In the genomic region with DNA sequence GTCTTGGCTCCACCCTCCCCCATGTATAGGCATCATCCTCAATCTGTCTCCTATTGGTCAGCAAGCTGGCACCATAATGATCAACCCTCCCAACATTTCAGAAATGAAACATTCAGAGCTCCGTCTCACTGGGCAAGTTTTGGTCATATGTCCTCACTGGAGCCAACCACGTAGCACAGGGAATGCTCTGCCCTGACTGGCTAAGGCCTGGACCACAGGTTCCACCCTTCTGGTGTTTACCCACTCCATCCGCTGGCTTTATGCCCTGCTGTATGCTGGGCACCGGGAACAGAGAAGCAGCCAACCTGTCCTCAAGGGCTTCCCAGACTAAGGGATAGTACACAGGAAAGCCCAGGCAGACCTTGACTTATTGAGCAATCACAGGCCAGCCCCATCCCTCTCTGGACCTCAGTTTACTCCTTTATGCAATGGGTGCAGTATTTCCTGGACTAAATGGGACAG, we compare ENCODE assay signal across 12 cellular contexts. TPM values are rescaled to one million over a fixed set of nuclear protein-coding genes. Genes with fewer than 3 reads are reported as not detected.
DNase-seq lines count a peak whose midpoint lies in the region; ATAC-seq and TF ChIP-seq lines count a peak whose summit lies in the region.
"Had no signal": no experiment of that assay in that cellular context is flagged by ENCODE, and none has a peak within 500 bp of the region (broad histone marks: within the 10 kb centered on the region; RNA-seq: fewer than 3 reads in every experiment).

No MANE protein-coding gene starts in this region.

- H3K36me3 Mint-ChIP-seq in activated CD4-positive, alpha-beta T cell treated with anti-CD3 and anti-CD28 coated beads, Interleukin-2, amount 10 ng/mL, durations not matched to agents 24 days and 14 days (ENCODE audit: low read depth): no peaks in the 10 kb centered on the region

- TF ChIP-seq CTCF in AG10803 (conservative IDR thresholded peaks at IDR 0.05; ENCODE audit: low read length) (no peak), body of pancreas (IDR thresholded peaks at IDR 0.05) (no peak), right lobe of liver (IDR thresholded peaks at IDR 0.05) (no peak)

- H3K27me3 Mint-ChIP-seq in activated CD4-positive, alpha-beta T cell treated with anti-CD3 and anti-CD28 coated beads, Interleukin-2, amount 10 ng/mL, durations not matched to agents 24 days and 14 days: no peaks in the 10 kb centered on the region
- H3K27me3 Mint-ChIP-seq: central memory CD8-positive, alpha-beta T cell had no signal

- TF ChIP-seq POLR2A in body of pancreas (IDR thresholded peaks at IDR 0.05): no peak
- no peak for TF ChIP-seq POLR2A in right lobe of liver (IDR thresholded peaks at IDR 0.05)

- intact Hi-C loops in body of pancreas (cut with DNase I): no loop called here
- intact Hi-C loops in right lobe of liver (cut with DNase I): no loop called here
- intact Hi-C loops in activated CD4-positive, alpha-beta T cell treated with anti-CD3 and anti-CD28 coated beads, Interleukin-2, amount 10 ng/mL, durations not matched to agents 24 days and 14 days (cut with micrococcal nuclease): no loop called here

- H3K4me1 Mint-ChIP-seq in activated CD4-positive, alpha-beta T cell treated with anti-CD3 and anti-CD28 coated beads, Interleukin-2, amount 10 ng/mL, durations not matched to agents 24 days and 14 days: no peaks in the 10 kb centered on the region
- H3K4me1 Mint-ChIP-seq: central memory CD8-positive, alpha-beta T cell had no signal

- no peak overlapping the region for H3K27ac Mint-ChIP-seq in activated CD4-positive, alpha-beta T cell treated with anti-CD3 and anti-CD28 coated beads, Interleukin-2, amount 10 ng/mL, durations not matched to agents 24 days and 14 days

- H3K9me3 Mint-ChIP-seq in activated CD4-positive, alpha-beta T cell treated with anti-CD3 and anti-CD28 coated beads, Interleukin-2, amount 10 ng/mL, durations not matched to agents 24 days and 14 days: no peaks in the 10 kb centered on the region
- H3K9me3 Mint-ChIP-seq: central memory CD8-positive, alpha-beta T cell had no signal

- H3K4me3 Mint-ChIP-seq in activated CD4-positive, alpha-beta T cell treated with anti-CD3 and anti-CD28 coated beads, Interleukin-2, amount 10 ng/mL, durations not matched to agents 24 days and 14 days: no peak overlapping the region
- H3K4me3 Mint-ChIP-seq: central memory CD8-positive, alpha-beta T cell had no signal

- H3K4me3 ChIP-seq in AG10803 (ENCODE audit: low read length): no peak overlapping the region
- H3K4me3 ChIP-seq in body of pancreas: no peak overlapping the region
- no peak overlapping the region for H3K4me3 ChIP-seq in right lobe of liver
- H3K4me3 ChIP-seq: SJSA1 had no signal

- H3K36me3 ChIP-seq in body of pancreas (replicated peaks in 1 of 2; ENCODE audit: insufficient read depth in 1 of 2, low read depth in 2 of 2) (no peaks in the 10 kb centered on the region), right lobe of liver (no peaks in the 10 kb centered on the region)
- H3K36me3 ChIP-seq: SJSA1 had no signal

- H3K27ac ChIP-seq in body of pancreas (no peak overlapping the region), right lobe of liver (peak overlapping the region in 2 of 3 donors; percentile 59 to 69)
- H3K27ac ChIP-seq: SJSA1 had no signal

- DNase-seq in AG10803 (ENCODE audit: low read depth) (peak; percentile 25), M059J (ENCODE audit: low read depth) (peak; percentile 62), body of pancreas (peak in 3 of 4 donors; percentile 22 to 60 (median 22)), right lobe of liver (peak; percentile 82 to 97 (median 95)), cortex of kidney (lab: John Stamatoyannopoulos, UW) (no peak)
- no peak for DNase-seq in stimulated activated CD4-positive, alpha-beta T cell treated with anti-CD3 and anti-CD28 coated beads, Interleukin-12 subunit alpha, Interleukin-12 subunit beta, amount 100 ng/mL, for 4 hours
- no peak for DNase-seq in activated CD4-positive, alpha-beta T cell treated with anti-CD3 and anti-CD28 coated beads, Interleukin-2, amount 10 ng/mL, durations not matched to agents 24 days and 14 days
- DNase-seq: COR-L47; stimulated activated naive CD4-positive, alpha-beta T cell had no signal

- ATAC-seq in body of pancreas: no peak
- peak; percentile 92 to 96 (median 94) for ATAC-seq in right lobe of liver
- ATAC-seq in GM19455 (IDR thresholded peaks at IDR 0.05; ENCODE audit: unreplicated experiment): no peak

- H3K27me3 ChIP-seq in body of pancreas (no peaks in the 10 kb centered on the region), right lobe of liver (no peaks in the 10 kb centered on the region)
- H3K27me3 ChIP-seq: SJSA1 had no signal

- 29 to 43% methylated on average over 4 of the region's 4 CpGs for WGBS in body of pancreas, 2 donors
- 37% methylated on average over 4 of the region's 4 CpGs for WGBS in right lobe of liver (ENCODE audit: insufficient coverage, low coverage, low lambda C conversion rate, missing lambda C conversion rate)

- H3K9me3 ChIP-seq in body of pancreas: no peaks in the 10 kb centered on the region
- H3K9me3 ChIP-seq in right lobe of liver: no peaks in the 10 kb centered on the region
- H3K9me3 ChIP-seq: SJSA1 had no signal

- no peaks in the 10 kb centered on the region for H3K4me1 ChIP-seq in body of pancreas
- peaks cover 0 to 5% (median 2%) of the 10 kb centered on the region in 4 donors for H3K4me1 ChIP-seq in right lobe of liver
- H3K4me1 ChIP-seq: SJSA1 had no signal

RNA-seq across cellular contexts. Expression of a gene that starts 20.5 kb away (rescaled TPM):
- total RNA-seq in M059J (2014; rRNA removed; shearing (Covaris generic)): not detected in 2 replicates
- total RNA-seq in body of pancreas (1 to 10 TPM in 1 of 2 donors, under 1 TPM in 1; under 0.01 to 1.3 TPM), right lobe of liver (1 to 10 TPM in 4 of 6 experiments, under 1 TPM in 2; 0.19 to 6.2 (median 1.5) TPM)
- total RNA-seq in activated CD4-positive, alpha-beta T cell treated with anti-CD3 and anti-CD28 coated beads, Interleukin-2, amount 10 ng/mL, durations not matched to agents 24 days and 14 days: 0.38 and 0.70 TPM in 2 replicates
- total RNA-seq: SJSA1 had no signal

RNA-seq across cellular contexts. Expression of a gene that starts 41.3 kb away (rescaled TPM):
- 40.6 and 41.3 TPM in 2 replicates for total RNA-seq in M059J (2014; rRNA removed; shearing (Covaris generic))
- total RNA-seq in body of pancreas: 10 to 100 TPM; 17.8 to 30.1 TPM
- total RNA-seq in right lobe of liver: 10 to 100 TPM; 10.4 to 28.8 (median 17.3) TPM
- 60.8 and 64.3 TPM in 2 replicates for total RNA-seq in activated CD4-positive, alpha-beta T cell treated with anti-CD3 and anti-CD28 coated beads, Interleukin-2, amount 10 ng/mL, durations not matched to agents 24 days and 14 days

RNA-seq across cellular contexts. Expression of a gene that starts 54.6 kb away (rescaled TPM):
- 94.3 and 141 TPM in 2 replicates for total RNA-seq in M059J (2014; rRNA removed; shearing (Covaris generic))
- total RNA-seq in body of pancreas (10 to 100 TPM; 45.4 to 48.8 TPM), right lobe of liver (10 to 100 TPM; 57.5 to 71.8 (median 66.1) TPM)
- 158 and 162 TPM in 2 replicates for total RNA-seq in activated CD4-positive, alpha-beta T cell treated with anti-CD3 and anti-CD28 coated beads, Interleukin-2, amount 10 ng/mL, durations not matched to agents 24 days and 14 days

Comparison
In these comparisons a context has a peak if more than half of its experiments do, and no peak if none do; other contexts are left out.
1. DNase-seq: peak in AG10803 (single experiment), M059J (single experiment), body of pancreas (3 of 4) and right lobe of liver (3 of 3); none in stimulated activated CD4-positive, alpha-beta T cell treated with anti-CD3 and anti-CD28 coated beads, Interleukin-12 subunit alpha, Interleukin-12 subunit beta, amount 100 ng/mL, for 4 hours (single experiment), cortex of kidney (single experiment) and activated CD4-positive, alpha-beta T cell treated with anti-CD3 and anti-CD28 coated beads, Interleukin-2, amount 10 ng/mL, durations not matched to agents 24 days and 14 days (single experiment).
2. ATAC-seq: peak in right lobe of liver (4 of 4); none in body of pancreas (single experiment) and GM19455 (single experiment).
3. H3K27ac ChIP-seq: peak in right lobe of liver (2 of 3); none in body of pancreas (0 of 4).